Comparison of ENCODE assay signal across 8 cellular contexts in genomic region chr3:156664285-156665178, GRCh38. TPM values are rescaled to one million over a fixed set of nuclear protein-coding genes. Genes with fewer than 3 reads are reported as not detected.
DNase-seq lines count a peak whose midpoint lies in the region; ATAC-seq and TF ChIP-seq lines count a peak whose summit lies in the region.

No MANE protein-coding gene starts in this region.

- H3K27ac ChIP-seq in ACC112 (ENCODE audit: low read depth, low read length): peak overlapping the region; percentile 71
- no peak overlapping the region for H3K27ac ChIP-seq in endodermal cell (ENCODE audit: low read depth, low read length)

- H3K4me3 ChIP-seq in ACC112 (ENCODE audit: low read depth, low read length): peak overlapping the region; percentile 9; the same call in 1 of the 2 replicates
- H3K4me3 ChIP-seq in endodermal cell (ENCODE audit: low read length): no peak overlapping the region

- no peaks in the 10 kb centered on the region for H3K27me3 ChIP-seq in ACC112 (ENCODE audit: insufficient read depth, low read length)
- no peaks in the 10 kb centered on the region for H3K27me3 ChIP-seq in endodermal cell (ENCODE audit: control insufficient read depth, insufficient read depth, low read length, poor library complexity, severe bottlenecking)

- no peak for DNase-seq in activated CD8-positive, alpha-beta T cell treated with anti-CD3 and anti-CD28 coated beads, Interleukin-2, amount 10 ng/mL, durations not matched to agents 7 days and 5 days
- DNase-seq in endodermal cell: no peak
- no peak for DNase-seq in cerebellar cortex (ENCODE audit: low spot score)
- DNase-seq in NCI-H146 treated with DMSO at 0.1 percent for 48 hours (lab: John Stamatoyannopoulos, UW; ENCODE audit: unreplicated experiment): no peak
- DNase-seq in 8988T: no peak

- H3K4me1 ChIP-seq in ACC112 (ENCODE audit: control insufficient read depth, insufficient read depth, low read length, unreplicated experiment) (peaks cover 45% of the 10 kb centered on the region), endodermal cell (ENCODE audit: control insufficient read depth, insufficient read depth, low read length) (peaks cover 8% of the 10 kb centered on the region)

- H3K9me3 Mint-ChIP-seq in activated CD8-positive, alpha-beta T cell treated with anti-CD3 and anti-CD28 coated beads, Interleukin-2, amount 10 ng/mL, durations not matched to agents 7 days and 5 days (ENCODE audit: insufficient read depth): no peaks in the 10 kb centered on the region
- H3K9me3 Mint-ChIP-seq in endodermal cell: no peaks in the 10 kb centered on the region

- H3K36me3 ChIP-seq in ACC112 (ENCODE audit: insufficient read depth, low read length) (no peaks in the 10 kb centered on the region), endodermal cell (ENCODE audit: control insufficient read depth, insufficient read depth, low read length) (no peaks in the 10 kb centered on the region)

- CTCF ChIA-PET in activated CD8-positive, alpha-beta T cell treated with anti-CD3 and anti-CD28 coated beads, Interleukin-2, amount 10 ng/mL, durations not matched to agents 7 days and 5 days (lab: Charles Lee): interaction anchor here (1.1 to 2.3 kb wide), 6 partner anchors 10 to 472 kb away, joined by 3 to 30 read pairs (median 4); partner anchors contain the start of genes SSR3 and TIPARP

- H3K4me3 Mint-ChIP-seq in activated CD8-positive, alpha-beta T cell treated with anti-CD3 and anti-CD28 coated beads, Interleukin-2, amount 10 ng/mL, durations not matched to agents 7 days and 5 days: peak overlapping the region; percentile 58
- no peak overlapping the region for H3K4me3 Mint-ChIP-seq in endodermal cell

- WGBS in endodermal cell (ENCODE audit: insufficient coverage in 1 of 2, insufficient read length in 1 of 2), 2 experiments: 90 to 96% methylated on average over 3 to 5 of the region's 5 CpGs

- peak overlapping the region; percentile 91 for H3K27ac Mint-ChIP-seq in activated CD8-positive, alpha-beta T cell treated with anti-CD3 and anti-CD28 coated beads, Interleukin-2, amount 10 ng/mL, durations not matched to agents 7 days and 5 days
- H3K27ac Mint-ChIP-seq in endodermal cell: no peak overlapping the region

- H3K36me3 Mint-ChIP-seq in activated CD8-positive, alpha-beta T cell treated with anti-CD3 and anti-CD28 coated beads, Interleukin-2, amount 10 ng/mL, durations not matched to agents 7 days and 5 days (ENCODE audit: low read depth): peaks cover 9% of the 10 kb centered on the region
- no peaks in the 10 kb centered on the region for H3K36me3 Mint-ChIP-seq in endodermal cell (ENCODE audit: low read depth)

- peak overlapping the region; percentile 27 for H2AFZ ChIP-seq in ACC112 (ENCODE audit: low read length, unreplicated experiment)

- peaks cover 73% of the 10 kb centered on the region for H3K4me1 Mint-ChIP-seq in activated CD8-positive, alpha-beta T cell treated with anti-CD3 and anti-CD28 coated beads, Interleukin-2, amount 10 ng/mL, durations not matched to agents 7 days and 5 days (ENCODE audit: low read depth)
- H3K4me1 Mint-ChIP-seq in endodermal cell: peaks cover 15% of the 10 kb centered on the region

- no peak for TF ChIP-seq CTCF in endodermal cell (conservative IDR thresholded peaks at IDR 0.05)

- H3K79me2 ChIP-seq in ACC112 (ENCODE audit: control insufficient read depth, insufficient read depth, low read length, unreplicated experiment): no peaks in the 10 kb centered on the region

- POLR2A ChIA-PET in activated CD8-positive, alpha-beta T cell treated with anti-CD3 and anti-CD28 coated beads, Interleukin-2, amount 10 ng/mL, durations not matched to agents 7 days and 5 days (lab: Charles Lee): interaction anchor here (0.6 to 2.1 kb wide), 7 partner anchors 9 to 511 kb away, joined by 3 to 10 read pairs (median 5); partner anchors contain the start of genes CCNL1, SSR3 and TIPARP

- no peaks in the 10 kb centered on the region for H3K9me3 ChIP-seq in endodermal cell (ENCODE audit: control insufficient read depth, low read length)

- ATAC-seq in GM19035 (IDR thresholded peaks at IDR 0.05; ENCODE audit: unreplicated experiment): peak; percentile 78
- peak; percentile 67 for ATAC-seq in HG03039 (IDR thresholded peaks at IDR 0.05; ENCODE audit: unreplicated experiment)
- ATAC-seq in activated CD8-positive, alpha-beta T cell treated with anti-CD3 and anti-CD28 coated beads, Interleukin-2, amount 10 ng/mL, durations not matched to agents 7 days and 5 days: peak; percentile 65

- no peak overlapping the region for H3K9ac ChIP-seq in endodermal cell (ENCODE audit: extremely low read depth, low read length, poor library complexity, severe bottlenecking)

- H3K27me3 Mint-ChIP-seq in activated CD8-positive, alpha-beta T cell treated with anti-CD3 and anti-CD28 coated beads, Interleukin-2, amount 10 ng/mL, durations not matched to agents 7 days and 5 days (ENCODE audit: low read depth): no peaks in the 10 kb centered on the region
- H3K27me3 Mint-ChIP-seq in endodermal cell (ENCODE audit: insufficient read depth): no peaks in the 10 kb centered on the region

RNA-seq across cellular contexts. Expression of gene TIPARP, which starts 9.9 kb away (rescaled TPM):
- 10 to 100 TPM; 34.2 to 36.5 TPM for total RNA-seq in activated CD8-positive, alpha-beta T cell treated with anti-CD3 and anti-CD28 coated beads, Interleukin-2, amount 10 ng/mL, durations not matched to agents 7 days and 5 days
- total RNA-seq in endodermal cell: 10 to 100 TPM; 27.1 to 34.3 TPM
- polyA plus RNA-seq in endodermal cell (2013, experiment 1 of 2): 14.8 TPM
- 14.7 TPM for polyA plus RNA-seq in endodermal cell (2013, experiment 2 of 2)
